In genomic region chr4:99161700-99162099, GRCh38 we compare ENCODE assay signal across 26 cellular contexts. TPM values are rescaled to one million over a fixed set of nuclear protein-coding genes. Genes with fewer than 3 reads are reported as not detected.
"Had no signal": no experiment of that assay in that cellular context is flagged by ENCODE, and none has a peak within 500 bp of the region (broad histone marks: within the 10 kb centered on the region; RNA-seq: fewer than 3 reads in every experiment).

No MANE protein-coding gene starts in this region.

- H3K27me3 ChIP-seq: stomach, suprapubic skin, testis, thyroid gland, tibial artery, tibial nerve, transverse colon, upper lobe of left lung, upper lobe of right lung, uterus, vagina had no signal

- H3K36me3 ChIP-seq: stomach, suprapubic skin, thyroid gland, tibial artery, transverse colon, upper lobe of left lung, upper lobe of right lung, uterus, vagina had no signal

- H3K9me3 ChIP-seq: stomach, suprapubic skin, testis, thoracic aorta, thyroid gland, tibial artery, transverse colon, upper lobe of left lung, upper lobe of right lung, uterus, vagina had no signal

- DNase-seq: stimulated activated CD4-positive, alpha-beta T cell treated with anti-CD3 and anti-CD28 coated beads, Interleukin-2, amount 100 ng/mL, for 48 hours; stimulated activated CD4-positive, alpha-beta T cell treated with anti-CD3 and anti-CD28 coated beads, Interleukin-4, amount 100 ng/mL, for 1 hour; stimulated activated CD4-positive, alpha-beta T cell treated with anti-CD3 and anti-CD28 coated beads, Interleukin-4, amount 100 ng/mL, for 24 hours; stimulated activated CD4-positive, alpha-beta T cell treated with anti-CD3 and anti-CD28 coated beads, Interleukin-4, amount 100 ng/mL, for 4 hours; stimulated activated CD8-positive, alpha-beta memory T cell treated with anti-CD3 and anti-CD28 coated beads, Interleukin-4, amount 100 ng/mL, for 48 hours; stimulated activated naive B cell treated with anti-CD40 and anti-IgM and Interleukin-4, amounts not matched to agents 10 μg/mL and 1 μg/mL and 100 μg/mL, for 72 hours; stimulated activated naive CD4-positive, alpha-beta T cell; stimulated activated naive CD4-positive, alpha-beta T cell treated with Interleukin-2 at 50 U/mL for 16 hours; stimulated activated naive CD8-positive, alpha-beta T cell treated with anti-CD3 and anti-CD28 coated beads, Interleukin-15, amount 100 ng/mL, for 72 hours; stimulated activated naive CD8-positive, alpha-beta T cell treated with anti-CD3 and anti-CD28 coated beads, Interleukin-15, Interleukin-2, amounts not matched to agents 100 U/mL and 50 U/mL, for 24 hours; stomach; testis; thyroid gland; tibial artery; transverse colon; trophoblast cell; upper lobe of left lung; upper lobe of right lung; uterus had no signal

- H3K27ac ChIP-seq: stomach, suprapubic skin, testis, thoracic aorta, thyroid gland, tibial artery, tibial nerve, transverse colon, upper lobe of left lung, upper lobe of right lung, uterus, vagina had no signal

- H3K4me1 ChIP-seq: suprapubic skin, testis, thyroid gland, tibial artery, tibial nerve, upper lobe of left lung, upper lobe of right lung, uterus, vagina had no signal

- H3K4me3 ChIP-seq: stomach, suprapubic skin, testis, thoracic aorta, thyroid gland, tibial artery, tibial nerve, transverse colon, upper lobe of left lung, upper lobe of right lung, uterus, vagina had no signal

RNA-seq across cellular contexts. Expression of gene ADH4, which starts 17.6 kb away (rescaled TPM):
- total RNA-seq: temporal lobe, testis, urinary bladder had no signal

RNA-seq across cellular contexts. Expression of gene ADH6, which starts 57.3 kb away (rescaled TPM):
- total RNA-seq: subcutaneous adipose tissue, temporal lobe, tibial nerve, vagina had no signal
